In genomic region chr12:92034858-92035401, GRCh38 we compare ENCODE assay signal across 8 cellular contexts.
DNase-seq lines count a peak whose midpoint lies in the region; ATAC-seq and TF ChIP-seq lines count a peak whose summit lies in the region.

No MANE protein-coding gene starts in this region.

- H3K27me3 Mint-ChIP-seq in CD4-positive, alpha-beta memory T cell, result no peaks in the 10 kb centered on the region

- ATAC-seq in GM19328 (IDR thresholded peaks at IDR 0.05; ENCODE audit: unreplicated experiment), result peak; percentile 66
- ATAC-seq in HG03378 (IDR thresholded peaks at IDR 0.05; ENCODE audit: unreplicated experiment), result peak; percentile 82
- ATAC-seq in psoas muscle, result peak in 2 of 4 donors; percentile 29 to 30

- no peak for TF ChIP-seq CTCF in psoas muscle (IDR thresholded peaks at IDR 0.05)

- H3K9me3 Mint-ChIP-seq in CD4-positive, alpha-beta memory T cell, result peaks cover 0 to 5% (median 1%) of the 10 kb centered on the region in 8 donors

- peaks cover 92% of the 10 kb centered on the region for H3K4me1 ChIP-seq in CD4-positive, alpha-beta memory T cell (ENCODE audit: insufficient read depth, low read length)
- H3K4me1 ChIP-seq in psoas muscle, result no peaks in the 10 kb centered on the region

- POLR2A ChIA-PET in CD4-positive, alpha-beta memory T cell (lab: Charles Lee; ENCODE audit: partially characterized antibody), result interaction anchor here (0.6 to 15.9 kb wide), 15 partner anchors 7 to 158 kb away, joined by 3 to 525 read pairs (median 4); partner anchors contain the start of gene BTG1

- intact Hi-C loops in CD4-positive, alpha-beta memory T cell (cut with micrococcal nuclease), result loop anchor here (1.0 to 5.0 kb wide), 8 partner anchors 11 to 536 kb away; no protein-coding TSS in a partner anchor
- intact Hi-C loops in psoas muscle (cut with DNase I), result no loop called here

- CTCF ChIA-PET in CD4-positive, alpha-beta memory T cell (lab: Charles Lee; ENCODE audit: partially characterized antibody), result interaction anchor here (0.7 to 6.4 kb wide), 7 partner anchors 8 to 372 kb away, joined by 3 to 48 read pairs (median 4); partner anchors contain the start of gene BTG1

- H3K27me3 ChIP-seq in CD4-positive, alpha-beta memory T cell (ENCODE audit: insufficient read depth, low read length), result no peaks in the 10 kb centered on the region
- no peaks in the 10 kb centered on the region for H3K27me3 ChIP-seq in psoas muscle (ENCODE audit: insufficient read depth in 3 of 3, low read length in 2 of 3)

- peak overlapping the region; percentile 65 for H3K27ac ChIP-seq in CD4-positive, alpha-beta memory T cell (ENCODE audit: low read depth, low read length)
- H3K27ac ChIP-seq in psoas muscle, result no peak overlapping the region

- peak overlapping the region; percentile 83 to 97 (median 91) for H3K4me3 Mint-ChIP-seq in CD4-positive, alpha-beta memory T cell

- peaks cover 66 to 97% (median 81%) of the 10 kb centered on the region in 4 donors for H3K4me1 Mint-ChIP-seq in CD4-positive, alpha-beta memory T cell

- peak overlapping the region; percentile 24 to 44 for H3K4me3 ChIP-seq in CD4-positive, alpha-beta memory T cell (ENCODE audit: low read length in 2 of 2)
- H3K4me3 ChIP-seq in psoas muscle, result peak overlapping the region; percentile 8

- H3K36me3 Mint-ChIP-seq in CD4-positive, alpha-beta memory T cell, result peaks cover 0 to 7% of the 10 kb centered on the region in 2 donors

- H3K36me3 ChIP-seq in CD4-positive, alpha-beta memory T cell (ENCODE audit: insufficient read depth, low read length), result no peaks in the 10 kb centered on the region
- H3K36me3 ChIP-seq in psoas muscle (ENCODE audit: insufficient read depth in 1 of 2, low read depth in 1 of 2), result no peaks in the 10 kb centered on the region

- no peaks in the 10 kb centered on the region for H3K9me3 ChIP-seq in CD4-positive, alpha-beta memory T cell (ENCODE audit: control insufficient read depth in 1 of 2, low read length in 2 of 2)
- H3K9me3 ChIP-seq in psoas muscle, result no peaks in the 10 kb centered on the region

- DNase-seq in CD4-positive, alpha-beta memory T cell, result peak; percentile 55 to 62 (median 59)
- DNase-seq in NCI-H82 (lab: John Stamatoyannopoulos, UW), result peak; percentile 87
- peak; percentile 6 for DNase-seq in activated gamma-delta T cell treated with anti-CD3 and anti-CD28 coated beads, Interleukin-2, amount 50 U/mL, for 16 hours (ENCODE audit: low read depth)
- peak; percentile 27 for DNase-seq in germinal center (ENCODE audit: low spot score)
- peak; percentile 25 to 49 for DNase-seq in psoas muscle
- DNase-seq in kidney glomerular epithelial cell (lab: John Stamatoyannopoulos, UW), result no peak

- H3K27ac Mint-ChIP-seq in CD4-positive, alpha-beta memory T cell, result peak overlapping the region; percentile 97 to 100 (median 98)

- 1 to 2% (median 2%) methylated on average over 10 of the region's 10 CpGs for whole genome bisulfite sequencing in psoas muscle, 3 donors
